In genomic region chr7:112137141-112138101, GRCh38 we compare ENCODE assay signal across 1 cellular context.
TF ChIP-seq lines count a peak whose summit lies in the region.

No MANE protein-coding gene starts in this region.

TF ChIP-seq in GM23338, 12 proteins besides CTCF, POLR2A, EP300 and RAD21 (continued from another document):
- TF ChIP-seq ETS1 (IDR thresholded peaks at IDR 0.05) (no peak), ZNF331 (CRISPR knock-in tag; IDR thresholded peaks at IDR 0.05; ENCODE audit: low read depth) (no peak), NANOG (IDR thresholded peaks at IDR 0.05; ENCODE audit: borderline replicate concordance) (no peak)
TF ChIP-seq in GM23338: peak in this region for 0.
